19 cellular contexts compared by ENCODE assay signal in genomic region chr2:128448331-128449225, GRCh38.
DNase-seq lines count a peak whose midpoint lies in the region; ATAC-seq and TF ChIP-seq lines count a peak whose summit lies in the region.
"Had no signal": no experiment of that assay in that cellular context is flagged by ENCODE, and none has a peak within 500 bp of the region (broad histone marks: within the 10 kb centered on the region; RNA-seq: fewer than 3 reads in every experiment).

No MANE protein-coding gene starts in this region.

- no peak overlapping the region for H2BK15ac ChIP-seq in H9 (ENCODE audit: low read depth, low read length)
- H2BK15ac ChIP-seq in mesenchymal stem cell (ENCODE audit: low read depth, poor library complexity, severe bottlenecking): peak overlapping the region; percentile 8

- peaks cover 1% of the 10 kb centered on the region; the same call in 1 of the 2 replicates for H3K27me3 Mint-ChIP-seq in H9 (ENCODE audit: low read depth)
- H3K27me3 Mint-ChIP-seq in activated B cell treated with CpG ODN at 0.5 μM for 24 hours: peaks cover 14% of the 10 kb centered on the region

- H2BK120ac ChIP-seq in H9 (ENCODE audit: low read depth, low read length, poor library complexity, severe bottlenecking): no peak overlapping the region
- no peak overlapping the region for H2BK120ac ChIP-seq in mesenchymal stem cell (ENCODE audit: low read depth, low read length)

- no peak overlapping the region for H3K56ac ChIP-seq in H9 (ENCODE audit: insufficient read length, low read depth, low read length)

- DNase-seq in H9: peak; percentile 13
- peak; percentile 12 for DNase-seq in activated B cell treated with CpG ODN at 0.5 μM for 24 hours
- DNase-seq in mesenchymal stem cell: no peak
- DNase-seq in stimulated activated CD8-positive, alpha-beta memory T cell treated with anti-CD3 and anti-CD28 coated beads, Interleukin-4, amount 100 ng/mL, for 48 hours: peak; percentile 16
- no peak for DNase-seq in brain microvascular endothelial cell
- no peak for DNase-seq in GM20000 (ENCODE audit: low spot score)
- no peak for DNase-seq in SW 1271 (lab: John Stamatoyannopoulos, UW)
- DNase-seq: effector memory CD4-positive, alpha-beta T cell; gastrocnemius medialis; GDM1; lower lobe of right lung; NCI-H187; NCI-H748 treated with DMSO at 0.1 percent for 48 hours; nucleus accumbens; T-helper 9 cell had no signal

- no peak overlapping the region; the same call in 1 of the 2 replicates for H3K14ac ChIP-seq in H9 (ENCODE audit: insufficient read depth, low read length)
- H3K14ac ChIP-seq in mesenchymal stem cell (ENCODE audit: low read length in 2 of 2): peak overlapping the region in 1 of 2 experiments; percentile 23

- in situ Hi-C loops in brain microvascular endothelial cell (cut with HindIII; ENCODE audit: low pct_ligation_motif_present, low sequenced_read_pairs): no loop called here

- H3K27me3 ChIP-seq in H9 (ENCODE audit: insufficient read depth, low read length) (no peaks in the 10 kb centered on the region), mesenchymal stem cell (ENCODE audit: control insufficient read depth in 1 of 2, insufficient read depth in 1 of 2, low read length in 2 of 2) (peaks cover 0 to 19% of the 10 kb centered on the region in 2 experiments), brain microvascular endothelial cell (replicated peaks) (no peaks in the 10 kb centered on the region)

- H3K4ac ChIP-seq in H9 (ENCODE audit: low read depth, low read length) (no peak overlapping the region), mesenchymal stem cell (ENCODE audit: low read depth in 1 of 2, low read length in 2 of 2) (no peak overlapping the region)

- POLR2A ChIA-PET in activated B cell treated with CpG ODN at 0.5 μM for 24 hours (lab: Charles Lee): no interaction called here

- H4K8ac ChIP-seq in H9 (replicated peaks; ENCODE audit: insufficient read length, low read depth, low read length): no peak overlapping the region
- no peak overlapping the region for H4K8ac ChIP-seq in mesenchymal stem cell (ENCODE audit: low read length)

- H2BK5ac ChIP-seq in H9 (ENCODE audit: insufficient read length, low read length) (no peak overlapping the region), mesenchymal stem cell (ENCODE audit: low read depth, low read length, poor library complexity, severe bottlenecking) (no peak overlapping the region)

- H3K36me3 Mint-ChIP-seq in H9 (ENCODE audit: insufficient read depth in 1 of 3, low read depth in 3 of 3) (no peaks in the 10 kb centered on the region; a peak in 1 of 7 replicates), activated B cell treated with CpG ODN at 0.5 μM for 24 hours (ENCODE audit: low read depth) (no peaks in the 10 kb centered on the region)
- H3K36me3 Mint-ChIP-seq: CD8-positive, alpha-beta T cell had no signal

- H3K4me3 ChIP-seq in mesenchymal stem cell (ENCODE audit: insufficient read depth in 1 of 2, low read depth in 1 of 2, low read length in 2 of 2): no peak overlapping the region
- H3K4me3 ChIP-seq in brain microvascular endothelial cell (ENCODE audit: low read depth, low read length): no peak overlapping the region
- H3K4me3 ChIP-seq: gastrocnemius medialis, lower lobe of right lung had no signal

- H3K23ac ChIP-seq in H9 (ENCODE audit: insufficient read length, low read depth, low read length) (no peak overlapping the region), mesenchymal stem cell (ENCODE audit: low read length in 2 of 2) (no peak overlapping the region)

- H3K23me2 ChIP-seq in H9 (ENCODE audit: insufficient read length, low read depth, low read length, poor library complexity, severe bottlenecking): no peaks in the 10 kb centered on the region

- no peak overlapping the region for H2BK20ac ChIP-seq in H9 (ENCODE audit: low read depth, low read length, poor library complexity, severe bottlenecking)

- no peak overlapping the region for H3K27ac ChIP-seq in H9 (ENCODE audit: insufficient read length, low read depth, low read length)
- H3K27ac ChIP-seq in mesenchymal stem cell (ENCODE audit: low read length, poor library complexity, severe bottlenecking): no peak overlapping the region
- H3K27ac ChIP-seq in brain microvascular endothelial cell: no peak overlapping the region
- H3K27ac ChIP-seq: gastrocnemius medialis, lower lobe of right lung had no signal

- H3K9me3 ChIP-seq in H9 (ENCODE audit: control insufficient read depth, low read depth, low read length) (no peaks in the 10 kb centered on the region), mesenchymal stem cell (ENCODE audit: control insufficient read depth, low read length) (no peaks in the 10 kb centered on the region)
- H3K9me3 ChIP-seq: gastrocnemius medialis, lower lobe of right lung had no signal

- H3K79me2 ChIP-seq in H9 (ENCODE audit: insufficient read depth, low read length): no peaks in the 10 kb centered on the region

- H3K9me3 Mint-ChIP-seq in H9: 0 out of 5 replicates have a peak, but pooled peaks cover 0 to 3% of the 10 kb centered on the region in 2 experiments
- H3K9me3 Mint-ChIP-seq in activated B cell treated with CpG ODN at 0.5 μM for 24 hours: no peaks in the 10 kb centered on the region
- H3K9me3 Mint-ChIP-seq: activated T-helper 1 cell treated with anti-CD3 and anti-CD28 coated beads, Interleukin-12 subunit alpha, Interleukin-12 subunit beta, Interleukin-2, Interleukin-4 antibody, amounts not matched to agents 30 ng/mL and 10 ng/mL and 1 ng/mL, durations not matched to agents 14 hours and 24 hours and 36 hours; CD8-positive, alpha-beta T cell had no signal

- H3K9ac ChIP-seq in H9 (ENCODE audit: extremely low read depth, insufficient read length, low read length): no peak overlapping the region
- H3K9ac ChIP-seq in mesenchymal stem cell (ENCODE audit: low read length): no peak overlapping the region

- H3K36me3 ChIP-seq in mesenchymal stem cell (ENCODE audit: control insufficient read depth in 1 of 2, insufficient read depth in 2 of 2, low read depth in 1 of 2, low read length in 2 of 2): no peaks in the 10 kb centered on the region
- H3K36me3 ChIP-seq in brain microvascular endothelial cell (replicated peaks): no peaks in the 10 kb centered on the region
- H3K36me3 ChIP-seq: gastrocnemius medialis, lower lobe of right lung had no signal

- no peak overlapping the region for H3T11ph ChIP-seq in H9 (ENCODE audit: low read length)

- no CpG with 5 or more reads among the region's 13 CpGs for WGBS in H9 (ENCODE audit: extremely low coverage, insufficient read length, low lambda C conversion rate)
- 90% methylated on average over 13 of the region's 13 CpGs for WGBS in mesenchymal stem cell

- H2AK5ac ChIP-seq in H9 (ENCODE audit: insufficient read length, low read length): no peak overlapping the region
- no peak overlapping the region for H2AK5ac ChIP-seq in mesenchymal stem cell (ENCODE audit: low read length, severe bottlenecking)

- ATAC-seq in activated B cell treated with CpG ODN at 0.5 μM for 24 hours (ENCODE audit: low read depth) (no peak), GM19328 (IDR thresholded peaks at IDR 0.05; ENCODE audit: unreplicated experiment) (no peak)
- ATAC-seq: CD8-positive, alpha-beta T cell; esophagus mucosa; gastrocnemius medialis had no signal

- H3K4me1 Mint-ChIP-seq in H9 (peaks cover 5% of the 10 kb centered on the region in 2 experiments), activated B cell treated with CpG ODN at 0.5 μM for 24 hours (no peaks in the 10 kb centered on the region)

- CTCF ChIA-PET in activated B cell treated with CpG ODN at 0.5 μM for 24 hours (lab: Charles Lee): no interaction called here

- peak overlapping the region in 1 of 3 experiments; percentile 89; a peak in 1 of 7 replicates for H3K27ac Mint-ChIP-seq in H9
- H3K27ac Mint-ChIP-seq in activated B cell treated with CpG ODN at 0.5 μM for 24 hours: no peak overlapping the region
- H3K27ac Mint-ChIP-seq: activated T-helper 1 cell treated with anti-CD3 and anti-CD28 coated beads, Interleukin-12 subunit alpha, Interleukin-12 subunit beta, Interleukin-2, Interleukin-4 antibody, amounts not matched to agents 30 ng/mL and 10 ng/mL and 1 ng/mL, durations not matched to agents 14 hours and 24 hours and 36 hours; CD8-positive, alpha-beta T cell had no signal

- H3K18ac ChIP-seq in H9 (ENCODE audit: insufficient read length, low read depth, low read length): no peak overlapping the region
- no peak overlapping the region for H3K18ac ChIP-seq in mesenchymal stem cell (ENCODE audit: low read depth in 1 of 2, low read length in 2 of 2)

- intact Hi-C loops in activated B cell treated with CpG ODN at 0.5 μM for 24 hours (cut with micrococcal nuclease): no loop called here

- H3K4me1 ChIP-seq in H9 (ENCODE audit: insufficient read depth, low read length): no peaks in the 10 kb centered on the region
- no peaks in the 10 kb centered on the region for H3K4me1 ChIP-seq in mesenchymal stem cell (ENCODE audit: control insufficient read depth, insufficient read depth, low read depth, low read length)
- H3K4me1 ChIP-seq: gastrocnemius medialis had no signal

- H3K4me2 ChIP-seq in H9 (ENCODE audit: insufficient read depth, insufficient read length, low read length) (no peak overlapping the region), mesenchymal stem cell (ENCODE audit: low read length, poor library complexity, severe bottlenecking) (no peak overlapping the region)

- H3K4me3 Mint-ChIP-seq in H9: no peak overlapping the region
- no peak overlapping the region for H3K4me3 Mint-ChIP-seq in activated B cell treated with CpG ODN at 0.5 μM for 24 hours
- H3K4me3 Mint-ChIP-seq: activated T-helper 1 cell treated with anti-CD3 and anti-CD28 coated beads, Interleukin-12 subunit alpha, Interleukin-12 subunit beta, Interleukin-2, Interleukin-4 antibody, amounts not matched to agents 30 ng/mL and 10 ng/mL and 1 ng/mL, durations not matched to agents 14 hours and 24 hours and 36 hours; CD8-positive, alpha-beta T cell had no signal

- no peaks in the 10 kb centered on the region for H3K79me1 ChIP-seq in H9 (ENCODE audit: insufficient read depth, low read depth, low read length, poor library complexity, severe bottlenecking)
- no peaks in the 10 kb centered on the region for H3K79me1 ChIP-seq in mesenchymal stem cell (replicated peaks; ENCODE audit: low read length, poor library complexity, severe bottlenecking)

- H4K20me1 ChIP-seq in H9 (ENCODE audit: control insufficient read depth, insufficient read depth, insufficient read length): no peaks in the 10 kb centered on the region

- H4K91ac ChIP-seq in H9 (ENCODE audit: insufficient read length, low read depth, low read length) (no peak overlapping the region), mesenchymal stem cell (ENCODE audit: low read length) (no peak overlapping the region)

- H2BK12ac ChIP-seq in H9 (ENCODE audit: insufficient read length, low read depth, low read length) (no peak overlapping the region), mesenchymal stem cell (ENCODE audit: low read length in 2 of 2) (no peak overlapping the region)

- no peak overlapping the region for H4K5ac ChIP-seq in H9 (ENCODE audit: insufficient read length, low read depth, low read length)

- H2AFZ ChIP-seq in H9 (ENCODE audit: low read length): no peak overlapping the region
- H2AFZ ChIP-seq in mesenchymal stem cell (ENCODE audit: low read depth, low read length): no peak overlapping the region

- TF ChIP-seq CTCF in H9 (conservative IDR thresholded peaks at IDR 0.05) (no peak), activated B cell treated with CpG ODN at 0.5 μM for 24 hours (IDR thresholded peaks at IDR 0.05) (no peak), brain microvascular endothelial cell (IDR thresholded peaks at IDR 0.05; ENCODE audit: low read depth, low read length, missing control alignments) (no peak), GM20000 (IDR thresholded peaks at IDR 0.05; ENCODE audit: extremely low read depth, missing control alignments) (no peak)

Comparison
In these comparisons a context has a peak if more than half of its experiments do, and no peak if none do; other contexts are left out.
1. DNase-seq: peak in H9 (single experiment), activated B cell treated with CpG ODN at 0.5 μM for 24 hours (single experiment) and stimulated activated CD8-positive, alpha-beta memory T cell treated with anti-CD3 and anti-CD28 coated beads, Interleukin-4, amount 100 ng/mL, for 48 hours (single experiment); none in mesenchymal stem cell (single experiment), brain microvascular endothelial cell (single experiment), GM20000 (single experiment) and SW 1271 (0 of 2).